ENCODE assay signal across 18 cellular contexts in genomic region chr9:101737165-101737704, GRCh38. TPM values are rescaled to one million over a fixed set of nuclear protein-coding genes. Genes with fewer than 3 reads are reported as not detected.
DNase-seq lines count a peak whose midpoint lies in the region; ATAC-seq, FAIRE-seq and TF ChIP-seq lines count a peak whose summit lies in the region.
"Had no signal": no experiment of that assay in that cellular context is flagged by ENCODE, and none has a peak within 500 bp of the region (broad histone marks: within the 10 kb centered on the region; RNA-seq: fewer than 3 reads in every experiment).

No MANE protein-coding gene starts in this region.

- H3K27me3 Mint-ChIP-seq in activated naive CD8-positive, alpha-beta T cell = peaks cover 46% of the 10 kb centered on the region
- peaks cover 53% of the 10 kb centered on the region for H3K27me3 Mint-ChIP-seq in activated naive CD8-positive, alpha-beta T cell treated with anti-CD3 and anti-CD28 coated beads, Interleukin-2, amount 50 U/mL, for 24 hours
- H3K27me3 Mint-ChIP-seq in neural progenitor cell (ENCODE audit: insufficient read depth, low read depth) = peaks cover 37% of the 10 kb centered on the region
- peaks cover 36% of the 10 kb centered on the region for H3K27me3 Mint-ChIP-seq in activated CD8-positive, alpha-beta memory T cell treated with anti-CD3 and anti-CD28 coated beads, Interleukin-2, amount 10 ng/mL, durations not matched to agents 7 days and 5 days

- no peak for TF ChIP-seq POLR2A in H1 (IDR thresholded peaks at IDR 0.05; ENCODE audit: control extremely low read depth in 1 of 2, low read depth in 2 of 2, low read length in 2 of 2)

- H3K27me3 ChIP-seq in H1 (replicated peaks in 1 of 4; ENCODE audit: control insufficient read depth in 3 of 4, extremely low read depth in 1 of 4, insufficient read depth in 3 of 4, low read length in 3 of 4) (peaks cover 14 to 44% (median 33%) of the 10 kb centered on the region in 4 experiments), neural progenitor cell (peaks cover 100% of the 10 kb centered on the region), upper lobe of right lung (peaks cover 62% of the 10 kb centered on the region), tibial artery (peaks cover 0 to 35% of the 10 kb centered on the region in 2 donors)

- H3K79me1 ChIP-seq in H1 (ENCODE audit: low read depth, low read length) = no peaks in the 10 kb centered on the region

- no peak for TF ChIP-seq EP300 in H1 (IDR thresholded peaks at IDR 0.05; ENCODE audit: borderline replicate concordance in 1 of 2, low read depth in 2 of 2, low read length in 2 of 2)

- peaks cover 0 to 5% of the 10 kb centered on the region in 2 experiments for H4K20me1 ChIP-seq in H1 (replicated peaks in 1 of 2; ENCODE audit: control insufficient read depth in 1 of 2, insufficient read depth in 2 of 2, low read length in 2 of 2)
- peaks cover 11% of the 10 kb centered on the region for H4K20me1 ChIP-seq in neural progenitor cell (ENCODE audit: low read depth)

- no peaks in the 10 kb centered on the region; a peak in 1 of 8 replicates for H3K36me3 ChIP-seq in H1 (ENCODE audit: control insufficient read depth in 2 of 4, insufficient read depth in 4 of 4, low read length in 3 of 4)
- no peaks in the 10 kb centered on the region for H3K36me3 ChIP-seq in neural progenitor cell
- no peaks in the 10 kb centered on the region for H3K36me3 ChIP-seq in upper lobe of right lung
- no peaks in the 10 kb centered on the region for H3K36me3 ChIP-seq in tibial artery
- H3K36me3 ChIP-seq: neutrophil had no signal

- DNase-seq in activated naive CD8-positive, alpha-beta T cell treated with anti-CD3 and anti-CD28 coated beads, Interleukin-2, amount 50 U/mL, for 24 hours = no peak
- peak in 1 of 2 experiments; percentile 49 for DNase-seq in H1 (ENCODE audit: low read depth in 1 of 2, low spot score in 2 of 2)
- DNase-seq in neural progenitor cell (ENCODE audit: low spot score) = peak; percentile 11
- peak; percentile 59 for DNase-seq in upper lobe of right lung
- no peak for DNase-seq in activated CD8-positive, alpha-beta memory T cell treated with anti-CD3 and anti-CD28 coated beads, Interleukin-2, amount 10 ng/mL, durations not matched to agents 7 days and 5 days
- DNase-seq in tibial artery = no peak
- DNase-seq in activated T-cell treated with anti-CD3 and anti-CD28 coated beads for 4 hours = no peak
- DNase-seq: ACHN; NCI-H1048; stimulated activated naive CD4-positive, alpha-beta T cell treated with Interleukin-2 at 50 U/mL for 16 hours had no signal

- FAIRE-seq in H1 (lab: Jason Lieb, UNC) = no peak
- FAIRE-seq: GM12891 had no signal

- H2BK5ac ChIP-seq in H1 (ENCODE audit: low read depth, low read length) = no peak overlapping the region

- no peak overlapping the region for H3K4ac ChIP-seq in H1 (replicated peaks; ENCODE audit: insufficient read length, low read depth, low read length)

- no peak overlapping the region for H2BK20ac ChIP-seq in H1 (ENCODE audit: low read length)

- no peak overlapping the region for H3K27ac ChIP-seq in H1 (ENCODE audit: low read depth, low read length)
- no peak overlapping the region for H3K27ac ChIP-seq in neural progenitor cell
- no peak overlapping the region for H3K27ac ChIP-seq in upper lobe of right lung
- H3K27ac ChIP-seq in tibial artery = no peak overlapping the region
- H3K27ac ChIP-seq: neutrophil, skin epidermis had no signal

- no peaks in the 10 kb centered on the region for H3K9me3 Mint-ChIP-seq in activated naive CD8-positive, alpha-beta T cell (ENCODE audit: low read depth)
- no peaks in the 10 kb centered on the region for H3K9me3 Mint-ChIP-seq in activated naive CD8-positive, alpha-beta T cell treated with anti-CD3 and anti-CD28 coated beads, Interleukin-2, amount 50 U/mL, for 24 hours
- H3K9me3 Mint-ChIP-seq in neural progenitor cell = no peaks in the 10 kb centered on the region
- no peaks in the 10 kb centered on the region for H3K9me3 Mint-ChIP-seq in activated CD8-positive, alpha-beta memory T cell treated with anti-CD3 and anti-CD28 coated beads, Interleukin-2, amount 10 ng/mL, durations not matched to agents 7 days and 5 days (ENCODE audit: low read depth)
- H3K9me3 Mint-ChIP-seq: activated CD8-positive, alpha-beta T cell treated with anti-CD3 and anti-CD28 coated beads for 36 hours; activated T-helper 17 cell treated with anti-CD3 and anti-CD28 coated beads, Interleukin-2, amount 50 U/mL, for 72 hours had no signal

- no peak for ATAC-seq in activated naive CD8-positive, alpha-beta T cell treated with anti-CD3 and anti-CD28 coated beads, Interleukin-2, amount 50 U/mL, for 24 hours
- no peak for ATAC-seq in upper lobe of right lung
- no peak for ATAC-seq in activated CD8-positive, alpha-beta memory T cell treated with anti-CD3 and anti-CD28 coated beads, Interleukin-2, amount 10 ng/mL, durations not matched to agents 7 days and 5 days
- ATAC-seq: activated CD8-positive, alpha-beta T cell treated with anti-CD3 and anti-CD28 coated beads for 36 hours; activated T-helper 17 cell treated with anti-CD3 and anti-CD28 coated beads, Interleukin-2, amount 50 U/mL, for 72 hours had no signal

- peak overlapping the region; percentile 12 for H3K4me3 Mint-ChIP-seq in activated naive CD8-positive, alpha-beta T cell
- no peak overlapping the region for H3K4me3 Mint-ChIP-seq in activated naive CD8-positive, alpha-beta T cell treated with anti-CD3 and anti-CD28 coated beads, Interleukin-2, amount 50 U/mL, for 24 hours
- peak overlapping the region; percentile 81 for H3K4me3 Mint-ChIP-seq in neural progenitor cell
- no peak overlapping the region for H3K4me3 Mint-ChIP-seq in activated CD8-positive, alpha-beta memory T cell treated with anti-CD3 and anti-CD28 coated beads, Interleukin-2, amount 10 ng/mL, durations not matched to agents 7 days and 5 days
- H3K4me3 Mint-ChIP-seq: activated CD8-positive, alpha-beta T cell treated with anti-CD3 and anti-CD28 coated beads for 36 hours; activated T-helper 17 cell treated with anti-CD3 and anti-CD28 coated beads, Interleukin-2, amount 50 U/mL, for 72 hours had no signal

- no peak overlapping the region for H4K8ac ChIP-seq in H1 (ENCODE audit: extremely low read depth, insufficient read depth, low read length)

- TF ChIP-seq CTCF in H1 (IDR thresholded peaks at IDR 0.05; ENCODE audit: control extremely low read depth in 1 of 3, insufficient read depth in 1 of 3, low read depth in 1 of 3, low read length in 3 of 3) = no peak
- no peak for TF ChIP-seq CTCF in neural progenitor cell (IDR thresholded peaks at IDR 0.05)
- TF ChIP-seq CTCF in upper lobe of right lung (IDR thresholded peaks at IDR 0.05) = no peak
- no peak for TF ChIP-seq CTCF in tibial artery (IDR thresholded peaks at IDR 0.05)

- H3K4me1 ChIP-seq in H1 (replicated peaks in 1 of 4; ENCODE audit: control insufficient read depth in 3 of 4, insufficient read depth in 4 of 4, low read length in 3 of 4) (peaks cover 3 to 13% (median 8%) of the 10 kb centered on the region in 4 experiments), neural progenitor cell (peaks cover 12% of the 10 kb centered on the region), upper lobe of right lung (peaks cover 8% of the 10 kb centered on the region), tibial artery (peaks cover 0 to 20% (median 10%) of the 10 kb centered on the region in 4 donors)

- H2AK5ac ChIP-seq in H1 (ENCODE audit: low read depth, low read length) = no peak overlapping the region

- no peak overlapping the region for H3K23ac ChIP-seq in H1 (ENCODE audit: insufficient read length)

- no peak overlapping the region for H4K5ac ChIP-seq in H1 (ENCODE audit: insufficient read length, low read depth, low read length)

- H3K36me3 Mint-ChIP-seq in activated naive CD8-positive, alpha-beta T cell = no peaks in the 10 kb centered on the region
- H3K36me3 Mint-ChIP-seq in activated naive CD8-positive, alpha-beta T cell treated with anti-CD3 and anti-CD28 coated beads, Interleukin-2, amount 50 U/mL, for 24 hours (ENCODE audit: low read depth) = no peaks in the 10 kb centered on the region
- H3K36me3 Mint-ChIP-seq in neural progenitor cell = no peaks in the 10 kb centered on the region
- no peaks in the 10 kb centered on the region for H3K36me3 Mint-ChIP-seq in activated CD8-positive, alpha-beta memory T cell treated with anti-CD3 and anti-CD28 coated beads, Interleukin-2, amount 10 ng/mL, durations not matched to agents 7 days and 5 days

- no peak overlapping the region for H3K56ac ChIP-seq in H1 (replicated peaks; ENCODE audit: insufficient read length, low read depth, low read length)

- H2BK15ac ChIP-seq in H1 (ENCODE audit: low read length) = no peak overlapping the region

- H4K91ac ChIP-seq in H1 (replicated peaks; ENCODE audit: insufficient read length, low read length) = no peak overlapping the region

- H3K9ac ChIP-seq in H1 (replicated peaks in 1 of 4; ENCODE audit: extremely low read depth in 1 of 4, low read depth in 3 of 4, low read length in 3 of 4) (no peak overlapping the region), neural progenitor cell (no peak overlapping the region)

- WGBS in H1 (ENCODE audit: extremely low coverage in 1 of 2, insufficient coverage in 1 of 2, insufficient read length in 1 of 2, insufficient replicate concordance in 2 of 2, low coverage in 1 of 2, low lambda C conversion rate in 2 of 2, missing lambda C conversion rate in 1 of 2), 2 experiments = 33% methylated on average over 29 of the region's 32 CpGs; no CpG with 5 or more reads in 1 of the 2 experiments

- no peak overlapping the region for H3K14ac ChIP-seq in H1 (ENCODE audit: insufficient read length)

- H2BK12ac ChIP-seq in H1 (ENCODE audit: low read depth, low read length) = no peak overlapping the region

- no peak overlapping the region for H2AFZ ChIP-seq in H1 (ENCODE audit: low read length)
- no peak overlapping the region for H2AFZ ChIP-seq in neural progenitor cell (replicated peaks)

- H3K79me2 ChIP-seq in H1 (ENCODE audit: control insufficient read depth in 1 of 2, insufficient read depth in 2 of 2, low read length in 2 of 2) (no peaks in the 10 kb centered on the region), neural progenitor cell (ENCODE audit: low read depth) (no peaks in the 10 kb centered on the region)

- H3K27ac Mint-ChIP-seq in activated naive CD8-positive, alpha-beta T cell = no peak overlapping the region
- no peak overlapping the region for H3K27ac Mint-ChIP-seq in activated naive CD8-positive, alpha-beta T cell treated with anti-CD3 and anti-CD28 coated beads, Interleukin-2, amount 50 U/mL, for 24 hours
- H3K27ac Mint-ChIP-seq in neural progenitor cell = no peak overlapping the region
- H3K27ac Mint-ChIP-seq in activated CD8-positive, alpha-beta memory T cell treated with anti-CD3 and anti-CD28 coated beads, Interleukin-2, amount 10 ng/mL, durations not matched to agents 7 days and 5 days = no peak overlapping the region
- H3K27ac Mint-ChIP-seq: activated CD8-positive, alpha-beta T cell treated with anti-CD3 and anti-CD28 coated beads for 36 hours; activated T-helper 17 cell treated with anti-CD3 and anti-CD28 coated beads, Interleukin-2, amount 50 U/mL, for 72 hours had no signal

- peaks cover 8% of the 10 kb centered on the region for H3F3A ChIP-seq in neural progenitor cell (ENCODE audit: low read depth)

- H3K18ac ChIP-seq in H1 (ENCODE audit: extremely low read depth, low read length) = no peak overlapping the region

- POLR2A ChIA-PET in H1 (lab: Charles Lee; ENCODE audit: partially characterized antibody) = no interaction called here

- peaks cover 7% of the 10 kb centered on the region; the same call in 1 of the 2 replicates for H3K23me2 ChIP-seq in H1 (ENCODE audit: low read depth, low read length)

- H2BK120ac ChIP-seq in H1 (replicated peaks; ENCODE audit: low read depth, low read length) = no peak overlapping the region

- intact Hi-C loops in upper lobe of right lung (cut with DNase I) (no loop called here), tibial artery (cut with DNase I; ENCODE audit: low total_unique reads) (no loop called here)

- peaks cover 9% of the 10 kb centered on the region for H3K4me1 Mint-ChIP-seq in activated naive CD8-positive, alpha-beta T cell (ENCODE audit: low read depth)
- H3K4me1 Mint-ChIP-seq in activated naive CD8-positive, alpha-beta T cell treated with anti-CD3 and anti-CD28 coated beads, Interleukin-2, amount 50 U/mL, for 24 hours = peaks cover 3% of the 10 kb centered on the region
- peaks cover 17% of the 10 kb centered on the region for H3K4me1 Mint-ChIP-seq in neural progenitor cell
- H3K4me1 Mint-ChIP-seq in activated CD8-positive, alpha-beta memory T cell treated with anti-CD3 and anti-CD28 coated beads, Interleukin-2, amount 10 ng/mL, durations not matched to agents 7 days and 5 days = no peaks in the 10 kb centered on the region
- H3K4me1 Mint-ChIP-seq: activated T-helper 17 cell treated with anti-CD3 and anti-CD28 coated beads, Interleukin-2, amount 50 U/mL, for 72 hours had no signal

- no peak for TF ChIP-seq RAD21 in H1 (IDR thresholded peaks at IDR 0.05 in 1 of 2, conservative IDR thresholded peaks at IDR 0.05 in 1 of 2; ENCODE audit: low read depth in 2 of 2, low read length in 2 of 2)

- peak overlapping the region; percentile 39 to 69 (median 52); a peak in 6 of 8 replicates for H3K4me3 ChIP-seq in H1 (ENCODE audit: extremely low read depth in 1 of 4, insufficient read depth in 2 of 4, low read depth in 3 of 4, low read length in 4 of 4)
- H3K4me3 ChIP-seq in neural progenitor cell = peak overlapping the region; percentile 58
- no peak overlapping the region for H3K4me3 ChIP-seq in upper lobe of right lung
- H3K4me3 ChIP-seq in tibial artery = peak overlapping the region in 1 of 2 donors; percentile 41
- H3K4me3 ChIP-seq: lung had no signal

- CTCF ChIA-PET in H1 (lab: Charles Lee; ENCODE audit: partially characterized antibody) = no interaction called here
- CTCF ChIA-PET in activated CD8-positive, alpha-beta memory T cell treated with anti-CD3 and anti-CD28 coated beads, Interleukin-2, amount 10 ng/mL, durations not matched to agents 7 days and 5 days (lab: Charles Lee) = no interaction called here

- H3K4me2 ChIP-seq in H1 (ENCODE audit: insufficient read depth in 1 of 2, low read depth in 2 of 2, low read length in 2 of 2) = peak overlapping the region; percentile 86 to 91
- H3K4me2 ChIP-seq in neural progenitor cell = peak overlapping the region; percentile 79

- H3K9me3 ChIP-seq in H1 (ENCODE audit: insufficient read depth in 2 of 2, low read depth in 1 of 2, low read length in 1 of 2) = no peaks in the 10 kb centered on the region
- no peaks in the 10 kb centered on the region for H3K9me3 ChIP-seq in neural progenitor cell (ENCODE audit: low read depth)
- no peaks in the 10 kb centered on the region for H3K9me3 ChIP-seq in upper lobe of right lung
- no peaks in the 10 kb centered on the region for H3K9me3 ChIP-seq in tibial artery
- H3K9me3 ChIP-seq: neutrophil had no signal

RNA-seq across cellular contexts. Expression of gene GRIN3A, which starts 1.2 kb away (rescaled TPM):
- total RNA-seq in H1 (2021; fragmentation: NEBNext Ultra II Directional; extraction: Animal tissue kit (Norgen Biotek cat#: 25700)) = 0.04 TPM in 1 of 2 replicates, not detected in the other
- not detected in 2 replicates for polyA plus RNA-seq in H1 (2011; rRNA removed)
- polyA plus RNA-seq in H1 (2011; cell fraction: cytosol; rRNA removed) = not detected
- not detected for polyA plus RNA-seq in H1 (2011; cell fraction: nucleus; rRNA removed)
- polyA plus RNA-seq in H1 (2012, experiment 1 of 2) = 0.15 to 0.36 TPM (median 0.21 TPM) in 4 replicates
- 0.01 TPM for polyA plus RNA-seq in H1 (2012, experiment 2 of 2)
- not detected for polyA plus RNA-seq in H1 (2013, experiment 1 of 2)
- under 0.01 TPM for polyA plus RNA-seq in H1 (2013, experiment 2 of 2)
- 0.02 TPM in 1 of 2 replicates, not detected in the other for polyA minus RNA-seq in H1 (2011; rRNA and poly(A)+ RNA removed)
- polyA minus RNA-seq in H1 (2011; cell fraction: cytosol; rRNA and poly(A)+ RNA removed) = not detected
- 0.10 TPM for polyA minus RNA-seq in H1 (2011; cell fraction: nucleus; rRNA and poly(A)+ RNA removed)
- total RNA-seq in neural progenitor cell (ENCODE audit: low replicate concordance) (not detected in 2 replicates), upper lobe of right lung (0.06 TPM)
- total RNA-seq in activated CD8-positive, alpha-beta memory T cell treated with anti-CD3 and anti-CD28 coated beads, Interleukin-2, amount 10 ng/mL, durations not matched to agents 7 days and 5 days = not detected
- total RNA-seq: activated CD8-positive, alpha-beta T cell treated with anti-CD3 and anti-CD28 coated beads for 36 hours; activated T-helper 17 cell treated with anti-CD3 and anti-CD28 coated beads, Interleukin-2, amount 50 U/mL, for 72 hours; dermis microvascular lymphatic vessel endothelial cell had no signal

Comparison
In these comparisons a context has a peak if more than half of its experiments do, and no peak if none do; other contexts are left out.
1. H3K4me3 Mint-ChIP-seq: peak in activated naive CD8-positive, alpha-beta T cell (single experiment) and neural progenitor cell (single experiment); none in activated naive CD8-positive, alpha-beta T cell treated with anti-CD3 and anti-CD28 coated beads, Interleukin-2, amount 50 U/mL, for 24 hours (single experiment) and activated CD8-positive, alpha-beta memory T cell treated with anti-CD3 and anti-CD28 coated beads, Interleukin-2, amount 10 ng/mL, durations not matched to agents 7 days and 5 days (single experiment).
2. DNase-seq: peak in neural progenitor cell (single experiment) and upper lobe of right lung (single experiment); none in activated naive CD8-positive, alpha-beta T cell treated with anti-CD3 and anti-CD28 coated beads, Interleukin-2, amount 50 U/mL, for 24 hours (single experiment), activated CD8-positive, alpha-beta memory T cell treated with anti-CD3 and anti-CD28 coated beads, Interleukin-2, amount 10 ng/mL, durations not matched to agents 7 days and 5 days (single experiment), tibial artery (0 of 2) and activated T-cell treated with anti-CD3 and anti-CD28 coated beads for 4 hours (single experiment).